ENCODE assay signal across 13 cellular contexts in genomic region chr6:158781692-158782373, GRCh38. TPM values are rescaled to one million over a fixed set of nuclear protein-coding genes. Genes with fewer than 3 reads are reported as not detected.
DNase-seq lines count a peak whose midpoint lies in the region; ATAC-seq, FAIRE-seq and TF ChIP-seq lines count a peak whose summit lies in the region.
"Had no signal": no experiment of that assay in that cellular context is flagged by ENCODE, and none has a peak within 500 bp of the region (broad histone marks: within the 10 kb centered on the region; RNA-seq: fewer than 3 reads in every experiment).

No MANE protein-coding gene starts in this region.

- CTCF ChIA-PET in CD4-positive, alpha-beta T cell (lab: Charles Lee): no interaction called here
- CTCF ChIA-PET in HCT116 (lab: Charles Lee): interaction anchor here (0.8 to 3.2 kb wide), 2 partner anchors 10 to 11 kb away, joined by 3 to 11 read pairs; no protein-coding TSS in a partner anchor

- peaks cover 75% of the 10 kb centered on the region; the same call in 1 of the 2 replicates for H4K20me1 ChIP-seq in HCT116 (ENCODE audit: insufficient read depth)
- H4K20me1 ChIP-seq in osteoblast (ENCODE audit: insufficient read depth, low read length): peaks cover 7% of the 10 kb centered on the region

- H3K4me3 Mint-ChIP-seq in CD4-positive, alpha-beta T cell: peak overlapping the region; percentile 56
- peak overlapping the region; percentile 49 for H3K4me3 Mint-ChIP-seq in endothelial cell (ENCODE audit: unreplicated experiment)
- H3K4me3 Mint-ChIP-seq: activated CD4-positive, alpha-beta T cell treated with anti-CD3 and anti-CD28 coated beads, Interleukin-2, amount 10 ng/mL, durations not matched to agents 24 days and 14 days; activated naive CD8-positive, alpha-beta T cell treated with anti-CD3 and anti-CD28 coated beads for 36 hours had no signal

- TF ChIP-seq RAD21 in HCT116 (IDR thresholded peaks at IDR 0.05; ENCODE audit: low read depth): no peak

- H3K9me3 Mint-ChIP-seq in CD4-positive, alpha-beta T cell: no peaks in the 10 kb centered on the region
- no peaks in the 10 kb centered on the region for H3K9me3 Mint-ChIP-seq in endothelial cell (ENCODE audit: unreplicated experiment)
- H3K9me3 Mint-ChIP-seq: activated CD4-positive, alpha-beta T cell treated with anti-CD3 and anti-CD28 coated beads, Interleukin-2, amount 10 ng/mL, durations not matched to agents 24 days and 14 days; activated naive CD8-positive, alpha-beta T cell treated with anti-CD3 and anti-CD28 coated beads for 36 hours had no signal

- peaks cover 60 to 98% of the 10 kb centered on the region in 2 experiments for H3K4me1 ChIP-seq in HCT116 (ENCODE audit: control insufficient read depth in 1 of 2, insufficient read depth in 2 of 2, low read length in 2 of 2)
- H3K4me1 ChIP-seq in pancreas: peaks cover 23 to 38% (median 25%) of the 10 kb centered on the region in 3 donors
- H3K4me1 ChIP-seq in osteoblast (ENCODE audit: insufficient read depth, low read length): peaks cover 4% of the 10 kb centered on the region
- H3K4me1 ChIP-seq: sigmoid colon had no signal

- no peak for FAIRE-seq in pancreas (lab: Jason Lieb, UNC)

- H3K4me2 ChIP-seq in HCT116 (ENCODE audit: low read length): peak overlapping the region; percentile 8
- H3K4me2 ChIP-seq in osteoblast (ENCODE audit: insufficient read depth, low read length): no peak overlapping the region

- H3K9me2 ChIP-seq in HCT116 (ENCODE audit: insufficient read depth): no peaks in the 10 kb centered on the region

- intact Hi-C loops in CD4-positive, alpha-beta T cell (cut with DNase I, micrococcal nuclease): no loop called here
- intact Hi-C loops in HCT116 (cut with micrococcal nuclease) (no loop called here), pancreas (cut with DNase I) (no loop called here)

- H2AFZ ChIP-seq in HCT116 (ENCODE audit: low read depth, low read length, poor library complexity, severe bottlenecking) (no peak overlapping the region), osteoblast (ENCODE audit: low read length) (no peak overlapping the region)

- H3K79me2 ChIP-seq in HCT116 (ENCODE audit: insufficient read depth, low read length): peaks cover 100% of the 10 kb centered on the region
- H3K79me2 ChIP-seq in osteoblast (ENCODE audit: insufficient read depth, low read length): peaks cover 33% of the 10 kb centered on the region

- no TSS peak for BruUV-seq in HCT116 (replicated peaks; lab: Mats Ljungman, UMichigan)

- no peaks in the 10 kb centered on the region for H3K27me3 Mint-ChIP-seq in CD4-positive, alpha-beta T cell
- peaks cover 11% of the 10 kb centered on the region for H3K27me3 Mint-ChIP-seq in endothelial cell (ENCODE audit: unreplicated experiment)
- H3K27me3 Mint-ChIP-seq: activated CD4-positive, alpha-beta T cell treated with anti-CD3 and anti-CD28 coated beads, Interleukin-2, amount 10 ng/mL, durations not matched to agents 24 days and 14 days; activated naive CD8-positive, alpha-beta T cell treated with anti-CD3 and anti-CD28 coated beads for 36 hours had no signal

- ATAC-seq in CD4-positive, alpha-beta T cell (ENCODE audit: poor library complexity): no peak
- ATAC-seq in HCT116: no peak
- peak; percentile 37 to 52 (median 40) for ATAC-seq in pancreas
- ATAC-seq in HG03565 (IDR thresholded peaks at IDR 0.05; ENCODE audit: unreplicated experiment): no peak

- no peak for TF ChIP-seq CTCF in CD4-positive, alpha-beta T cell (IDR thresholded peaks at IDR 0.05)
- TF ChIP-seq CTCF in HCT116 (IDR thresholded peaks at IDR 0.05 in 2 of 3, conservative IDR thresholded peaks at IDR 0.05 in 1 of 3; ENCODE audit: borderline replicate concordance in 1 of 3, insufficient read depth in 1 of 3, low read depth in 2 of 3, low read length in 2 of 3) (no peak), endothelial cell (IDR thresholded peaks at IDR 0.05; ENCODE audit: unreplicated experiment) (no peak), pancreas (IDR thresholded peaks at IDR 0.05) (no peak), osteoblast (IDR thresholded peaks at IDR 0.05; ENCODE audit: extremely low read depth, low read depth, low read length) (no peak)

- H3K9me3 ChIP-seq in CD4-positive, alpha-beta T cell (ENCODE audit: control insufficient read depth, low read length): no peaks in the 10 kb centered on the region
- no peaks in the 10 kb centered on the region for H3K9me3 ChIP-seq in HCT116 (ENCODE audit: control insufficient read depth in 1 of 2, insufficient read depth in 1 of 2, low read depth in 1 of 2, low read length in 2 of 2)
- no peaks in the 10 kb centered on the region for H3K9me3 ChIP-seq in pancreas
- no peaks in the 10 kb centered on the region for H3K9me3 ChIP-seq in osteoblast (ENCODE audit: low read depth, low read length)
- H3K9me3 ChIP-seq: sigmoid colon had no signal

- H3K36me3 ChIP-seq in HCT116 (ENCODE audit: control insufficient read depth in 1 of 2, insufficient read depth in 2 of 2, low read length in 2 of 2) (peaks cover 68 to 95% of the 10 kb centered on the region in 2 experiments), pancreas (peaks cover 8 to 60% (median 24%) of the 10 kb centered on the region in 3 donors), osteoblast (ENCODE audit: insufficient read depth, low read length) (peaks cover 80% of the 10 kb centered on the region)

- no peak for DNase-seq in CD4-positive, alpha-beta T cell
- DNase-seq in HCT116 (ENCODE audit: low read depth, low spot score) (no peak), endothelial cell (ENCODE audit: low spot score) (no peak), pancreas (peak in 2 of 6 donors; percentile 60 to 63), osteoblast (ENCODE audit: insufficient read length, low spot score, missing footprints) (no peak), DMS79 (lab: John Stamatoyannopoulos, UW) (no peak)
- DNase-seq: activated CD4-positive, alpha-beta T cell treated with anti-CD3 and anti-CD28 coated beads, Interleukin-2, amount 10 ng/mL, durations not matched to agents 24 days and 14 days; activated naive CD8-positive, alpha-beta T cell treated with anti-CD3 and anti-CD28 coated beads for 36 hours; COR-L47; MM.1S; OCI-M1 had no signal

- POLR2A ChIA-PET in CD4-positive, alpha-beta T cell (lab: Charles Lee): interaction anchor here (2.5 to 3.4 kb wide), 2 partner anchors 7 to 88 kb away, joined by 9 read pairs; no protein-coding TSS in a partner anchor
- POLR2A ChIA-PET in HCT116 (lab: Charles Lee): no interaction called here

- H3K27ac Mint-ChIP-seq in CD4-positive, alpha-beta T cell: peak overlapping the region; percentile 72
- H3K27ac Mint-ChIP-seq in endothelial cell (ENCODE audit: unreplicated experiment): no peak overlapping the region
- H3K27ac Mint-ChIP-seq: activated CD4-positive, alpha-beta T cell treated with anti-CD3 and anti-CD28 coated beads, Interleukin-2, amount 10 ng/mL, durations not matched to agents 24 days and 14 days; activated naive CD8-positive, alpha-beta T cell treated with anti-CD3 and anti-CD28 coated beads for 36 hours had no signal

- H3K36me3 Mint-ChIP-seq in CD4-positive, alpha-beta T cell (ENCODE audit: low read depth): peaks cover 100% of the 10 kb centered on the region
- peaks cover 61% of the 10 kb centered on the region for H3K36me3 Mint-ChIP-seq in endothelial cell (ENCODE audit: low read depth, unreplicated experiment)

- 50 to 55% methylated on average over 19 of the region's 19 CpGs for WGBS in pancreas, 2 donors

- peaks cover 51% of the 10 kb centered on the region for H3K4me1 Mint-ChIP-seq in CD4-positive, alpha-beta T cell (ENCODE audit: low read depth)
- peaks cover 28% of the 10 kb centered on the region for H3K4me1 Mint-ChIP-seq in endothelial cell (ENCODE audit: unreplicated experiment)

- no peaks in the 10 kb centered on the region for H3K27me3 ChIP-seq in CD4-positive, alpha-beta T cell (ENCODE audit: control insufficient read depth, insufficient read depth, low read length)
- no peaks in the 10 kb centered on the region for H3K27me3 ChIP-seq in HCT116 (ENCODE audit: insufficient read depth, low read length)
- no peaks in the 10 kb centered on the region for H3K27me3 ChIP-seq in pancreas
- no peaks in the 10 kb centered on the region for H3K27me3 ChIP-seq in osteoblast (ENCODE audit: insufficient read depth, low read length)
- H3K27me3 ChIP-seq: sigmoid colon had no signal

- no peak overlapping the region for H3K27ac ChIP-seq in CD4-positive, alpha-beta T cell (ENCODE audit: low read depth, low read length)
- H3K27ac ChIP-seq in HCT116 (ENCODE audit: low read depth, low read length): peak overlapping the region; percentile 34
- peak overlapping the region; percentile 80 to 86 (median 83) for H3K27ac ChIP-seq in pancreas
- H3K27ac ChIP-seq in osteoblast (ENCODE audit: low read depth, low read length): no peak overlapping the region
- H3K27ac ChIP-seq: sigmoid colon had no signal

- TF ChIP-seq POLR2A in HCT116 (IDR thresholded peaks at IDR 0.05; ENCODE audit: borderline replicate concordance, extremely low read depth, insufficient read depth, insufficient read length): no peak

- no peak overlapping the region for H3K4me3 ChIP-seq in HCT116 (replicated peaks in 1 of 2; ENCODE audit: low read depth in 1 of 2, low read length in 2 of 2)
- H3K4me3 ChIP-seq in pancreas: no peak overlapping the region
- H3K4me3 ChIP-seq in osteoblast (ENCODE audit: insufficient read depth, low read length): no peak overlapping the region
- H3K4me3 ChIP-seq: sigmoid colon had no signal

- H3K9ac ChIP-seq in HCT116 (ENCODE audit: low read length): peak overlapping the region; percentile 13; the same call in 1 of the 2 replicates

- RAD21 ChIA-PET in HCT116 (lab: Charles Lee; ENCODE audit: low non-redundant PET in 1 of 2, low total read pairs in 2 of 2, uncharacterized antibody in 2 of 2, unreplicated experiment in 2 of 2): no interaction called here

TF ChIP-seq in HCT116, 20 proteins besides CTCF, POLR2A, EP300 and RAD21 (continues in another document):
- no peak for TF ChIP-seq SRF (IDR thresholded peaks at IDR 0.05; ENCODE audit: low read depth)
- no peak for TF ChIP-seq SIN3A (IDR thresholded peaks at IDR 0.05; ENCODE audit: low read depth)
- no peak for TF ChIP-seq ZNF274 (IDR thresholded peaks at IDR 0.05; ENCODE audit: low read depth, low read length)
- TF ChIP-seq ZFX (IDR thresholded peaks at IDR 0.05): no peak
- no peak for TF ChIP-seq FOSL1 (IDR thresholded peaks at IDR 0.05; ENCODE audit: low read depth)
- no peak for TF ChIP-seq EZH2 (IDR thresholded peaks at IDR 0.05)
- no peak for TF ChIP-seq JUND (IDR thresholded peaks at IDR 0.05)
- no peak for TF ChIP-seq EZH2phosphoT487 (IDR thresholded peaks at IDR 0.05; ENCODE audit: borderline replicate concordance)
- no peak for TF ChIP-seq CBX3 (IDR thresholded peaks at IDR 0.05; ENCODE audit: low read depth)

RNA-seq across cellular contexts. Expression of gene EZR, which starts 37.3 kb away (rescaled TPM):
- 100 to 1,000 TPM; 434 to 449 TPM for total RNA-seq in CD4-positive, alpha-beta T cell
- total RNA-seq in HCT116 (2021; ENCODE audit: unreplicated experiment): 1,402 TPM
- polyA plus RNA-seq in HCT116 (2012): 1,219 and 1,280 TPM in 2 replicates
- total RNA-seq in endothelial cell (ENCODE audit: unreplicated experiment): 125 TPM
- 100 to 1,000 TPM in 3 of 6 donors, 10 to 100 TPM in 3; 68.1 to 109 (median 94.8) TPM for total RNA-seq in pancreas
- 10 to 100 TPM; 70.6 to 91.6 TPM for polyA plus RNA-seq in pancreas
- 69.8 and 89.4 TPM in 2 replicates for total RNA-seq in osteoblast

Comparison
In these comparisons a context has a peak if more than half of its experiments do, and no peak if none do; other contexts are left out.
1. ATAC-seq: peak in pancreas (4 of 4); none in CD4-positive, alpha-beta T cell (single experiment), HCT116 (single experiment) and HG03565 (single experiment).
2. H3K27ac ChIP-seq: peak in HCT116 (single experiment) and pancreas (4 of 4); none in CD4-positive, alpha-beta T cell (single experiment) and osteoblast (single experiment).